Comparison of ENCODE assay signal across 13 cellular contexts in genomic region chr3:52443268-52443610, GRCh38. TPM values are rescaled to one million over a fixed set of nuclear protein-coding genes. Genes with fewer than 3 reads are reported as not detected.
"Had no signal": no experiment of that assay in that cellular context is flagged by ENCODE, and none has a peak within 500 bp of the region (broad histone marks: within the 10 kb centered on the region; RNA-seq: fewer than 3 reads in every experiment).

No MANE protein-coding gene starts in this region.

- H3K4me2 ChIP-seq: smooth muscle cell had no signal

- H3K36me3 ChIP-seq: brain microvascular endothelial cell had no signal

- H3K27ac ChIP-seq: brain microvascular endothelial cell, foreskin keratinocyte had no signal

- H3K4me1 ChIP-seq: foreskin keratinocyte had no signal

- DNase-seq: activated CD4-positive, alpha-beta T cell treated with anti-CD3 and anti-CD28 coated beads, Interleukin-2, amount 50 U/mL, for 48 hours; activated CD8-positive, alpha-beta memory T cell treated with anti-CD3 and anti-CD28 coated beads, Interleukin-2, amount 10 ng/mL, durations not matched to agents 7 days and 5 days; activated effector memory CD4-positive, alpha-beta T cell treated with anti-CD3 and anti-CD28 coated beads, Interleukin-2, amount 50 U/mL, for 16 hours; activated T-cell treated with anti-CD3 and anti-CD28 coated beads, Interleukin-2, amount 50 U/mL, for 4 hours; brain microvascular endothelial cell; foreskin keratinocyte; kidney glomerular epithelial cell; stimulated activated CD4-positive, alpha-beta T cell treated with anti-CD3 and anti-CD28 coated beads, Interleukin-2, amount 100 ng/mL, for 24 hours; stimulated activated naive B cell treated with anti-CD40 and anti-IgM and Interleukin-4, amounts not matched to agents 10 μg/mL and 1 μg/mL and 100 μg/mL, for 72 hours had no signal

- H3K27ac Mint-ChIP-seq: activated CD8-positive, alpha-beta memory T cell treated with anti-CD3 and anti-CD28 coated beads, Interleukin-2, amount 10 ng/mL, durations not matched to agents 7 days and 5 days; activated naive CD8-positive, alpha-beta T cell; stimulated activated naive B cell treated with anti-CD40 and anti-IgM and Interleukin-4, amounts not matched to agents 10 μg/mL and 1 μg/mL and 100 μg/mL, for 72 hours had no signal

- H3K4me3 Mint-ChIP-seq: activated CD8-positive, alpha-beta memory T cell treated with anti-CD3 and anti-CD28 coated beads, Interleukin-2, amount 10 ng/mL, durations not matched to agents 7 days and 5 days; activated naive CD8-positive, alpha-beta T cell; activated T-cell treated with anti-CD3 and anti-CD28 coated beads, Interleukin-2, amount 50 U/mL, for 4 hours; neural crest cell; stimulated activated naive B cell treated with anti-CD40 and anti-IgM and Interleukin-4, amounts not matched to agents 10 μg/mL and 1 μg/mL and 100 μg/mL, for 72 hours had no signal

- ATAC-seq: activated CD4-positive, CD25-positive, alpha-beta regulatory T cell treated with anti-CD3 and anti-CD28 coated beads, Interleukin-2, amount 50 U/mL, for 24 hours; activated CD8-positive, alpha-beta memory T cell treated with anti-CD3 and anti-CD28 coated beads, Interleukin-2, amount 10 ng/mL, durations not matched to agents 7 days and 5 days; activated T-cell treated with anti-CD3 and anti-CD28 coated beads, Interleukin-2, amount 50 U/mL, for 4 hours; foreskin keratinocyte; stimulated activated naive B cell treated with anti-CD40 and anti-IgM and Interleukin-4, amounts not matched to agents 10 μg/mL and 1 μg/mL and 100 μg/mL, for 72 hours had no signal

- H3K27me3 ChIP-seq: brain microvascular endothelial cell, foreskin keratinocyte had no signal

- H3K27me3 Mint-ChIP-seq: activated CD8-positive, alpha-beta memory T cell treated with anti-CD3 and anti-CD28 coated beads, Interleukin-2, amount 10 ng/mL, durations not matched to agents 7 days and 5 days; activated naive CD8-positive, alpha-beta T cell had no signal

- H3K36me3 Mint-ChIP-seq: activated CD8-positive, alpha-beta memory T cell treated with anti-CD3 and anti-CD28 coated beads, Interleukin-2, amount 10 ng/mL, durations not matched to agents 7 days and 5 days; activated naive CD8-positive, alpha-beta T cell; stimulated activated naive B cell treated with anti-CD40 and anti-IgM and Interleukin-4, amounts not matched to agents 10 μg/mL and 1 μg/mL and 100 μg/mL, for 72 hours had no signal

- H3K4me3 ChIP-seq: smooth muscle cell had no signal

- H3K9me3 Mint-ChIP-seq: activated T-cell treated with anti-CD3 and anti-CD28 coated beads, Interleukin-2, amount 50 U/mL, for 4 hours; neural crest cell; stimulated activated naive B cell treated with anti-CD40 and anti-IgM and Interleukin-4, amounts not matched to agents 10 μg/mL and 1 μg/mL and 100 μg/mL, for 72 hours had no signal

RNA-seq across cellular contexts. Expression of gene TNNC1, which starts 10.6 kb away (rescaled TPM):
- total RNA-seq: foreskin keratinocyte, neural crest cell had no signal
